ENCODE assay signal across 8 cellular contexts in the genomic region with DNA sequence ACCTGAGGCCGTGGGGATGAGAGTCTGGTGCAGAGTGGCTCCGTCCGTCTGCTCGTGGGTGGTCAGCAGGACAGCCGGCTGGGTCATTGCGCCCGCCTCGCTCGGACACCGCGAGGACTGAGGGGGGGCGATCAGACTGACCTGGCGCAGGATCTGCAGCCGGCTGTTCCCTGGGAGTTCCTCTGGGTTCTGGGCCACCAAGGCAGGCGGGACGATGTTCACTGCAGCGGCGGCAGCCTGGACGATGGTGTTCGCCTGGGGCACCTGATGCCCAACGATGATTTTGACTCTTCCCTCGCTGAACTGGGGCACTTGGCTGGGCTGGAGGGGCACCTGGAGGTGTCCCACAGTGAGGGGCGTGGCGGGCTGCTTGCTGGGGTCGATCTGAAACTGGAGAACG.
"Had no signal": no experiment of that assay in that cellular context is flagged by ENCODE, and none has a peak within 500 bp of the region (broad histone marks: within the 10 kb centered on the region; RNA-seq: fewer than 3 reads in every experiment).

No MANE protein-coding gene starts in this region.

- H3K27me3 Mint-ChIP-seq: IgD-negative memory B cell had no signal

- H3K9me3 Mint-ChIP-seq: HFFc6, IgD-negative memory B cell had no signal

- H2AFZ ChIP-seq: GM23248 had no signal

- H3K9ac ChIP-seq: GM23248 had no signal

- H3K4me3 ChIP-seq: GM23248 had no signal

- H3K4me3 Mint-ChIP-seq: HFFc6, IgD-negative memory B cell had no signal

- FAIRE-seq: HepG2 had no signal

- DNase-seq: GM23248, GOT3, H7, HCEC 1CT, HFFc6, KBM-7 had no signal

- H3K27ac Mint-ChIP-seq: HFFc6, IgD-negative memory B cell had no signal

- ATAC-seq: HepG2 had no signal

- H3K27ac ChIP-seq: GM23248 had no signal
